ENCODE assay signal across 2 cellular contexts in the genomic region with DNA sequence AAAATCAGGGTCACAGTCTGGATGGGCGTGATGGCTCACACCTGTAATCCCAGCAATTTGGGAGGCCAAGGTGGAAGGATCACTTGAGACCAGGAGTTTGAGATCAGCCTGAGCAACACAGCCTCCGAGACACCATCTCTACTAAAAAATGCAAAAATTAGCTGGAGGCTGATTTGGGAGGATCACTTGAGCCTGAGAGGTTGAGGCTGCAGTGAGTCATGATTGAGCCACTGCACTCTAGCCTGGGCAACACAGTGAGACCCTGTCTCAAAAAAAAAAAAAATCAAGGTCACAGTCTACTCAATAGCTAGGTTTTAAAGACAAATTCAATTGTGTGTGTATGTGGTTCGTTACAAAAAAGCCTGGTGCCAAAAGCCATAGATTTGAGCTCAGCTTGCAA.
A peak's percentile ranks its signal among the peaks of the same experiment; 100 is the strongest.
TF ChIP-seq lines count a peak whose summit lies in the region.

No MANE protein-coding gene starts in this region.

TF ChIP-seq in HepG2, 621 proteins besides CTCF, POLR2A, EP300 and RAD21:
- TF ChIP-seq KLF9 (CRISPR knock-in tag; IDR thresholded peaks at IDR 0.05; ENCODE audit: low read depth) (no peak), PHB2 (IDR thresholded peaks at IDR 0.05; ENCODE audit: partially characterized antibody) (no peak), FOSL2 (CRISPR knock-in tag; IDR thresholded peaks at IDR 0.05) (0 out of 2 replicates have a peak, but pooled peaks have one; percentile 31), ZFX (CRISPR knock-in tag; IDR thresholded peaks at IDR 0.05; ENCODE audit: low read depth) (no peak), ZNF121 (CRISPR knock-in tag; IDR thresholded peaks at IDR 0.05) (peak; percentile 74)
- TF ChIP-seq, protein P1, sequence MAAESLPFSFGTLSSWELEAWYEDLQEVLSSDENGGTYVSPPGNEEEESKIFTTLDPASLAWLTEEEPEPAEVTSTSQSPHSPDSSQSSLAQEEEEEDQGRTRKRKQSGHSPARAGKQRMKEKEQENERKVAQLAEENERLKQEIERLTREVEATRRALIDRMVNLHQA (CRISPR knock-in tag; IDR thresholded peaks at IDR 0.05), result no peak
- TF ChIP-seq, protein P2, sequence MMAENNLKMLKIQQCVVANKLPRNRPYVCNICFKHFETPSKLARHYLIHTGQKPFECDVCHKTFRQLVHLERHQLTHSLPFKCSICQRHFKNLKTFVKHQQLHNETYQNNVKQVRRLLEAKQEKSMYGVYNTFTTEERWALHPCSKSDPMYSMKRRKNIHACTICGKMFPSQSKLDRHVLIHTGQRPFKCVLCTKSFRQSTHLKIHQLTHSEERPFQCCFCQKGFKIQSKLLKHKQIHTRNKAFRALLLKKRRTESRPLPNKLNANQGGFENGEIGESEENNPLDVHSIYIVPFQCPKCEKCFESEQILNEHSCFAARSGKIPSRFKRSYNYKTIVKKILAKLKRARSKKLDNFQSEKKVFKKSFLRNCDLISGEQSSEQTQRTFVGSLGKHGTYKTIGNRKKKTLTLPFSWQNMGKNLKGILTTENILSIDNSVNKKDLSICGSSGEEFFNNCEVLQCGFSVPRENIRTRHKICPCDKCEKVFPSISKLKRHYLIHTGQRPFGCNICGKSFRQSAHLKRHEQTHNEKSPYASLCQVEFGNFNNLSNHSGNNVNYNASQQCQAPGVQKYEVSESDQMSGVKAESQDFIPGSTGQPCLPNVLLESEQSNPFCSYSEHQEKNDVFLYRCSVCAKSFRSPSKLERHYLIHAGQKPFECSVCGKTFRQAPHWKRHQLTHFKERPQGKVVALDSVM (CRISPR knock-in tag; IDR thresholded peaks at IDR 0.05), result peak; percentile 69

TF ChIP-seq in HEK293, 187 proteins besides CTCF, POLR2A, EP300 and RAD21:
- TF ChIP-seq ZNF514 (tag by site-specific recombination; IDR thresholded peaks at IDR 0.05) (no peak), ZNF121 (tag by site-specific recombination; IDR thresholded peaks at IDR 0.05) (peak; percentile 75; the same call in 1 of the 2 replicates)
